Comparison of ENCODE assay signal across 28 cellular contexts in genomic region chr17:930258-930657, GRCh38. TPM values are rescaled to one million over a fixed set of nuclear protein-coding genes. Genes with fewer than 3 reads are reported as not detected.
A peak's percentile ranks its signal among the peaks of the same experiment; 100 is the strongest.
DNase-seq lines count a peak whose midpoint lies in the region; ATAC-seq and TF ChIP-seq lines count a peak whose summit lies in the region.
"Had no signal": no experiment of that assay in that cellular context is flagged by ENCODE, and none has a peak within 500 bp of the region (broad histone marks: within the 10 kb centered on the region; RNA-seq: fewer than 3 reads in every experiment).

No MANE protein-coding gene starts in this region.

- POLR2A ChIA-PET in Caco-2 (lab: Charles Lee) = interaction anchor here (3.1 kb wide), 1 partner anchor 21 kb away, joined by 12 read pairs; no protein-coding TSS in a partner anchor
- POLR2A ChIA-PET in Panc1 (lab: Charles Lee) = interaction anchor here (1.3 kb wide), 1 partner anchor 21 kb away, joined by 3 read pairs; no protein-coding TSS in a partner anchor

- no peak overlapping the region for H2AFZ ChIP-seq in hepatocyte

- H3K27me3 ChIP-seq in Caco-2 (replicated peaks; ENCODE audit: control insufficient read depth, insufficient read depth, low read length) = no peaks in the 10 kb centered on the region
- H3K27me3 ChIP-seq in Panc1 (ENCODE audit: control insufficient read depth, insufficient read depth, low read length) = no peaks in the 10 kb centered on the region
- no peaks in the 10 kb centered on the region for H3K27me3 ChIP-seq in hepatocyte
- H3K27me3 ChIP-seq: adrenal gland, BE2C, tibial nerve had no signal

- intact Hi-C loops in Caco-2 (cut with micrococcal nuclease; ENCODE audit: unreplicated experiment) (no loop called here), Panc1 (cut with micrococcal nuclease; ENCODE audit: unreplicated experiment) (no loop called here)
- intact Hi-C loops in activated CD4-positive, alpha-beta T cell treated with anti-CD3 and anti-CD28 coated beads, Interleukin-2, amount 10 ng/mL, durations not matched to agents 24 days and 14 days (cut with micrococcal nuclease) = no loop called here

- CTCF ChIA-PET in Caco-2 (lab: Charles Lee) = no interaction called here
- CTCF ChIA-PET in Panc1 (lab: Charles Lee) = interaction anchor here (0.6 kb wide), 1 partner anchor 178 kb away, joined by 5 read pairs; no protein-coding TSS in a partner anchor

- H3K4me2 ChIP-seq in hepatocyte = no peak overlapping the region

- H4K20me1 ChIP-seq in hepatocyte (ENCODE audit: insufficient read depth, poor library complexity, severe bottlenecking) = no peaks in the 10 kb centered on the region

- H3K36me3 Mint-ChIP-seq in Caco-2 (ENCODE audit: insufficient read depth, unreplicated experiment) = peaks cover 87% of the 10 kb centered on the region
- peaks cover 2% of the 10 kb centered on the region for H3K36me3 Mint-ChIP-seq in progenitor cell of endocrine pancreas (ENCODE audit: insufficient read depth)
- no peaks in the 10 kb centered on the region for H3K36me3 Mint-ChIP-seq in activated CD4-positive, alpha-beta T cell treated with anti-CD3 and anti-CD28 coated beads, Interleukin-2, amount 10 ng/mL, durations not matched to agents 24 days and 14 days (ENCODE audit: low read depth)
- H3K36me3 Mint-ChIP-seq: memory B cell had no signal

- peaks cover 1% of the 10 kb centered on the region; the same call in 1 of the 2 replicates for H3K36me3 ChIP-seq in Caco-2 (ENCODE audit: control insufficient read depth, insufficient read depth, low read length)
- H3K36me3 ChIP-seq in Panc1 (ENCODE audit: control insufficient read depth, insufficient read depth, low read length) = peaks cover 3% of the 10 kb centered on the region; the same call in 1 of the 2 replicates
- no peaks in the 10 kb centered on the region for H3K36me3 ChIP-seq in hepatocyte (replicated peaks; ENCODE audit: insufficient read depth, low read depth)
- H3K36me3 ChIP-seq: adrenal gland, BE2C, tibial nerve had no signal

- H3K4me3 Mint-ChIP-seq in Caco-2 (ENCODE audit: unreplicated experiment) = peak overlapping the region; percentile 24
- H3K4me3 Mint-ChIP-seq in progenitor cell of endocrine pancreas (ENCODE audit: low read depth) = peak overlapping the region; percentile 37
- H3K4me3 Mint-ChIP-seq in activated CD4-positive, alpha-beta T cell treated with anti-CD3 and anti-CD28 coated beads, Interleukin-2, amount 10 ng/mL, durations not matched to agents 24 days and 14 days = no peak overlapping the region
- H3K4me3 Mint-ChIP-seq: memory B cell; stimulated activated naive CD8-positive, alpha-beta T cell treated with anti-CD3 and anti-CD28 coated beads, Interleukin-15, amount 100 ng/mL, for 72 hours; T-helper 17 cell had no signal

- H3K27ac Mint-ChIP-seq in Caco-2 (ENCODE audit: unreplicated experiment) = peak overlapping the region; percentile 88
- H3K27ac Mint-ChIP-seq in progenitor cell of endocrine pancreas = peak overlapping the region; percentile 92
- H3K27ac Mint-ChIP-seq in activated CD4-positive, alpha-beta T cell treated with anti-CD3 and anti-CD28 coated beads, Interleukin-2, amount 10 ng/mL, durations not matched to agents 24 days and 14 days = no peak overlapping the region
- H3K27ac Mint-ChIP-seq: memory B cell; stimulated activated naive CD8-positive, alpha-beta T cell treated with anti-CD3 and anti-CD28 coated beads, Interleukin-15, amount 100 ng/mL, for 72 hours; T-helper 17 cell had no signal

- H3K9me2 ChIP-seq in hepatocyte (replicated peaks; ENCODE audit: insufficient read depth) = no peaks in the 10 kb centered on the region

- TF ChIP-seq CTCF in Caco-2 (IDR thresholded peaks at IDR 0.05; ENCODE audit: insufficient read depth in 1 of 2, low read depth in 1 of 2, low read length in 1 of 2, severe bottlenecking in 1 of 2, unreplicated experiment in 1 of 2) (no peak), Panc1 (IDR thresholded peaks at IDR 0.05) (no peak), hepatocyte (IDR thresholded peaks at IDR 0.05; ENCODE audit: poor library complexity) (no peak), progenitor cell of endocrine pancreas (IDR thresholded peaks at IDR 0.05; ENCODE audit: unreplicated experiment) (no peak)

- in situ Hi-C loops in Panc1 (cut with HindIII; ENCODE audit: low pct_unique_long_range_greater_than_20kb, low sequenced_read_pairs) = no loop called here

- H3K4me1 ChIP-seq in Caco-2 = peaks cover 82% of the 10 kb centered on the region
- peaks cover 83% of the 10 kb centered on the region for H3K4me1 ChIP-seq in Panc1 (ENCODE audit: control insufficient read depth, insufficient read depth, low read length)
- peaks cover 63% of the 10 kb centered on the region for H3K4me1 ChIP-seq in hepatocyte (ENCODE audit: insufficient read depth)
- H3K4me1 ChIP-seq: BE2C had no signal

- H3K4me1 Mint-ChIP-seq in Caco-2 (ENCODE audit: low read depth, unreplicated experiment) (peaks cover 61% of the 10 kb centered on the region), progenitor cell of endocrine pancreas (ENCODE audit: low read depth) (peaks cover 37% of the 10 kb centered on the region)
- no peaks in the 10 kb centered on the region for H3K4me1 Mint-ChIP-seq in activated CD4-positive, alpha-beta T cell treated with anti-CD3 and anti-CD28 coated beads, Interleukin-2, amount 10 ng/mL, durations not matched to agents 24 days and 14 days
- H3K4me1 Mint-ChIP-seq: memory B cell; stimulated activated naive CD8-positive, alpha-beta T cell treated with anti-CD3 and anti-CD28 coated beads, Interleukin-15, amount 100 ng/mL, for 72 hours had no signal

- no peak overlapping the region for H3K4me3 ChIP-seq in Caco-2 (ENCODE audit: low read depth, low read length)
- no peak overlapping the region for H3K4me3 ChIP-seq in Panc1 (ENCODE audit: low read depth in 2 of 2, low read length in 2 of 2)
- no peak overlapping the region for H3K4me3 ChIP-seq in hepatocyte
- H3K4me3 ChIP-seq: adrenal gland, SK-N-MC, tibial nerve had no signal

- BruUV-seq in Caco-2 (replicated peaks; lab: Mats Ljungman, UMichigan) = no TSS peak
- BruUV-seq in Panc1 (replicated peaks; lab: Mats Ljungman, UMichigan) = no TSS peak

- H3K9me3 ChIP-seq in Caco-2 = no peaks in the 10 kb centered on the region
- H3K9me3 ChIP-seq in Panc1 (ENCODE audit: control insufficient read depth, insufficient read depth, low read depth, low read length) = no peaks in the 10 kb centered on the region
- no peaks in the 10 kb centered on the region for H3K9me3 ChIP-seq in hepatocyte (ENCODE audit: low read depth)
- H3K9me3 ChIP-seq: adrenal gland, BE2C, tibial nerve had no signal

- WGBS in hepatocyte (ENCODE audit: low lambda C conversion rate, missing lambda C conversion rate) = 75% methylated on average over 9 of the region's 9 CpGs

- no peaks in the 10 kb centered on the region for H3K9me3 Mint-ChIP-seq in Caco-2 (ENCODE audit: unreplicated experiment)
- peaks cover 4% of the 10 kb centered on the region for H3K9me3 Mint-ChIP-seq in progenitor cell of endocrine pancreas (ENCODE audit: low read depth)
- no peaks in the 10 kb centered on the region for H3K9me3 Mint-ChIP-seq in activated CD4-positive, alpha-beta T cell treated with anti-CD3 and anti-CD28 coated beads, Interleukin-2, amount 10 ng/mL, durations not matched to agents 24 days and 14 days
- H3K9me3 Mint-ChIP-seq: memory B cell; stimulated activated naive CD8-positive, alpha-beta T cell treated with anti-CD3 and anti-CD28 coated beads, Interleukin-15, amount 100 ng/mL, for 72 hours had no signal

- peak overlapping the region; percentile 74 for H3K27ac ChIP-seq in Panc1 (ENCODE audit: low read length)
- peak overlapping the region; percentile 30 for H3K27ac ChIP-seq in hepatocyte
- H3K27ac ChIP-seq: adrenal gland, HL-60, SK-N-MC, tibial nerve had no signal

- H3K79me2 ChIP-seq in hepatocyte = peaks cover 73% of the 10 kb centered on the region

- no peaks in the 10 kb centered on the region for H3K27me3 Mint-ChIP-seq in Caco-2 (ENCODE audit: insufficient read depth, unreplicated experiment)
- peaks cover 3% of the 10 kb centered on the region for H3K27me3 Mint-ChIP-seq in progenitor cell of endocrine pancreas
- H3K27me3 Mint-ChIP-seq in activated CD4-positive, alpha-beta T cell treated with anti-CD3 and anti-CD28 coated beads, Interleukin-2, amount 10 ng/mL, durations not matched to agents 24 days and 14 days = no peaks in the 10 kb centered on the region

- DNase-seq in Caco-2 = no peak
- peak; percentile 59 for DNase-seq in Panc1 (ENCODE audit: low read depth, low spot score)
- DNase-seq in hepatocyte (ENCODE audit: low spot score) = no peak
- no peak for DNase-seq in progenitor cell of endocrine pancreas (ENCODE audit: low spot score, unreplicated experiment)
- no peak for DNase-seq in SW480 (ENCODE audit: low spot score)
- no peak for DNase-seq in activated CD4-positive, alpha-beta T cell treated with anti-CD3 and anti-CD28 coated beads, Interleukin-2, amount 10 ng/mL, durations not matched to agents 24 days and 14 days
- no peak for DNase-seq in medulla oblongata (ENCODE audit: extremely low spot score)
- DNase-seq: activated CD4-positive, alpha-beta T cell treated with anti-CD3 and anti-CD28 coated beads for 48 hours; activated naive CD4-positive, alpha-beta T cell treated with Interleukin-2 at 50 U/mL for 16 hours; activated T-cell treated with anti-CD3 and anti-CD28 coated beads, Interleukin-2, amount 50 U/mL, for 48 hours; adrenal gland; BE2C; cortex of kidney; DMS79 treated with DMSO at 0.1 percent for 48 hours; NCI-H1092; NCI-H1930; NCI-H345; NCI-H748 treated with DMSO at 0.1 percent for 48 hours; occipital lobe; right cardiac atrium; RPMI8226; stimulated activated naive CD8-positive, alpha-beta T cell treated with anti-CD3 and anti-CD28 coated beads, Interleukin-15, amount 100 ng/mL, for 72 hours; T-helper 17 cell had no signal

- ATAC-seq in Panc1 (no peak), HG03159 (IDR thresholded peaks at IDR 0.05; ENCODE audit: unreplicated experiment) (no peak)
- ATAC-seq: right cardiac atrium; stimulated activated naive CD8-positive, alpha-beta T cell treated with anti-CD3 and anti-CD28 coated beads, Interleukin-15, amount 100 ng/mL, for 72 hours; T-helper 17 cell had no signal

RNA-seq across cellular contexts. Expression of gene NXN, which starts 49.3 kb away (rescaled TPM):
- 68.4 and 76.7 TPM in 2 replicates for total RNA-seq in Caco-2 (2022)
- 126 TPM for total RNA-seq in Panc1 (2021; ENCODE audit: unreplicated experiment)
- polyA plus RNA-seq in Panc1 (2012; ENCODE audit: insufficient read length) = 134 TPM
- total RNA-seq in hepatocyte = 55.0 and 58.7 TPM in 2 replicates
- 74.1 and 88.0 TPM in 2 replicates for polyA plus RNA-seq in hepatocyte
- total RNA-seq in progenitor cell of endocrine pancreas = 53.1 and 56.0 TPM in 2 replicates
- 0.14 and 0.28 TPM in 2 replicates for total RNA-seq in activated CD4-positive, alpha-beta T cell treated with anti-CD3 and anti-CD28 coated beads, Interleukin-2, amount 10 ng/mL, durations not matched to agents 24 days and 14 days

Comparison
In these comparisons a context has a peak if more than half of its experiments do, and no peak if none do; other contexts are left out.
1. RNA of gene NXN, which starts 49.3 kb away (total RNA-seq): 126 TPM in Panc1 (single experiment), 68.4 to 76.7 TPM in Caco-2, 55.0 to 58.7 TPM in hepatocyte and 53.1 to 56.0 TPM in progenitor cell of endocrine pancreas; 0.14 to 0.28 TPM in activated CD4-positive, alpha-beta T cell treated with anti-CD3 and anti-CD28 coated beads, Interleukin-2, amount 10 ng/mL, durations not matched to agents 24 days and 14 days; every median in the first group is over 10 times any median in the second.